In the genomic region with DNA sequence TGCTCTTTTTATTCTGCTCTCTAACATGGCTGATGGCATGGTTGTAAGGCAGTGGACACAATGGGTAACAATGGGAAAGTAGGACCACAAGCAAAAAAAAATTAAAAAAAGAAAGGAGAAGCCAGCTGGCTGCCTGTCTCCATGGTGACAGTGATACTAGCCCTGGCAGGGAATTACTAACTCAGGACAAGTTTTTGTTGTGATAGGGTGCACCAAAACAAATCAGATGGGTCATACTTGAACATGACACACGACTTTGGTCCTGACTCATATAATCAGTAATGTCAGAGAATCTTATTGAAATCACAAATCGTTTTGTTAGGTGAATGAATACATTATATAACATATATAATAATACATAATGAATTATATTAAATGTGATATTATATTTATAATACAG, we compare ENCODE assay signal across 33 cellular contexts.
"Had no signal": no experiment of that assay in that cellular context is flagged by ENCODE, and none has a peak within 500 bp of the region (broad histone marks: within the 10 kb centered on the region; RNA-seq: fewer than 3 reads in every experiment).

No MANE protein-coding gene starts in this region.

- H3K4me2 ChIP-seq: neural progenitor cell had no signal

- H3K9me3 ChIP-seq: adrenal gland, lower lobe of right lung, thyroid gland, upper lobe of left lung, vagina had no signal

- H3K4me1 ChIP-seq: adrenal gland, lower lobe of right lung, neural progenitor cell, thyroid gland, upper lobe of left lung, vagina had no signal

- H3K9ac ChIP-seq: neural progenitor cell had no signal

- DNase-seq: activated CD4-positive, alpha-beta T cell treated with anti-CD3 and anti-CD28 coated beads for 48 hours; activated CD4-positive, alpha-beta T cell treated with anti-CD3 and anti-CD28 coated beads, Interleukin-2, amount 50 U/mL, for 48 hours; activated CD8-positive, alpha-beta memory T cell treated with anti-CD3 and anti-CD28 coated beads for 24 hours; activated effector memory CD4-positive, alpha-beta T cell treated with anti-CD3 and anti-CD28 coated beads, Interleukin-2, amount 50 U/mL, for 16 hours; activated naive CD4-positive, alpha-beta T cell treated with anti-CD3 and anti-CD28 coated beads for 36 hours; activated naive CD8-positive, alpha-beta T cell treated with anti-CD3 and anti-CD28 coated beads for 36 hours; adrenal gland; aorta; dorsolateral prefrontal cortex; effector memory CD4-positive, alpha-beta T cell; erythroblast; head of caudate nucleus; hypothalamus; immature natural killer cell; kidney; lower lobe of right lung; mesendoderm; natural killer cell; small intestine; stimulated activated CD4-positive, alpha-beta T cell treated with anti-CD3 and anti-CD28 coated beads, Interleukin-1b, Interleukin-23, amount 100 ng/mL, for 48 hours; stimulated activated CD4-positive, alpha-beta T cell treated with anti-CD3 and anti-CD28 coated beads, Interleukin-4, amount 100 ng/mL, for 4 hours; stimulated activated CD8-positive, alpha-beta memory T cell treated with anti-CD3 and anti-CD28 coated beads, Interleukin-4, amount 100 ng/mL, for 48 hours; stimulated activated naive CD8-positive, alpha-beta T cell treated with anti-CD3 and anti-CD28 coated beads, Interleukin-15, amount 100 ng/mL, for 72 hours; T-helper 9 cell; thyroid gland; upper lobe of left lung; WERI-Rb-1 had no signal

- H3K27ac ChIP-seq: adrenal gland, coronary artery, dorsolateral prefrontal cortex, lower lobe of right lung, neural progenitor cell, thyroid gland, upper lobe of left lung, vagina, WERI-Rb-1 had no signal

- H2AFZ ChIP-seq: neural progenitor cell had no signal

- H3K27me3 ChIP-seq: adrenal gland, dorsolateral prefrontal cortex, neural progenitor cell, thyroid gland, upper lobe of left lung, vagina had no signal

- ATAC-seq: activated CD4-positive, CD25-positive, alpha-beta regulatory T cell treated with anti-CD3 and anti-CD28 coated beads, Interleukin-2, amount 50 U/mL, for 24 hours; lower lobe of right lung; natural killer cell; sciatic nerve; stimulated activated memory B cell treated with anti-CD40 and anti-IgM and Interleukin-4, amounts not matched to agents 10 μg/mL and 1 μg/mL and 100 μg/mL, for 72 hours; stimulated activated naive CD8-positive, alpha-beta T cell treated with anti-CD3 and anti-CD28 coated beads, Interleukin-15, amount 100 ng/mL, for 72 hours had no signal

- H3K36me3 ChIP-seq: adrenal gland, lower lobe of right lung, neural progenitor cell, thyroid gland, upper lobe of left lung, vagina, WERI-Rb-1 had no signal

- H3K4me3 ChIP-seq: adrenal gland, coronary artery, dorsolateral prefrontal cortex, lower lobe of right lung, neural progenitor cell, thyroid gland, upper lobe of left lung, vagina had no signal
